In the genomic region with DNA sequence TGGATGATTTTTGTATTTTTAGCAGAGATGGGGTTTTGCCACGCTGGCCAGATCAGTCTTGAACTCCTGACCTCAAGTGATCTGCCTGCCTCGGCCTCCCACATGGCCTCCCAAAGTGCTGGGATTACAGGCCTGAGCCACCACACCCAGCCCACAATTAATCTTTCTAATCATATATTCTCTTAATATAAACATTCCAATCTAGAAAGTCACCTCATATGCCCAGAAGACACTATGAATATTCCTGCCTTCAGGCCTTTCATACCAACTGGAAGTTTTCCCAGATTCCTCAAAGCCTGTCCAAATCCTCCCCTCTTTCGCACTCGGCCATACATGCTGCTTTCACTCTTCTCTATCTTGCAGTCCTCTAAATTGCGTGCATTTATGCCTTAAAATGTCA, we compare ENCODE assay signal across 10 cellular contexts. TPM values are rescaled to one million over a fixed set of nuclear protein-coding genes. Genes with fewer than 3 reads are reported as not detected.
A peak's percentile ranks its signal among the peaks of the same experiment; 100 is the strongest.
DNase-seq lines count a peak whose midpoint lies in the region; ATAC-seq, FAIRE-seq and TF ChIP-seq lines count a peak whose summit lies in the region.
"Had no signal": no experiment of that assay in that cellular context is flagged by ENCODE, and none has a peak within 500 bp of the region (broad histone marks: within the 10 kb centered on the region; RNA-seq: fewer than 3 reads in every experiment).

No MANE protein-coding gene starts in this region.

- no peak for TF ChIP-seq CTCF in bronchial epithelial cell (IDR thresholded peaks at IDR 0.05; ENCODE audit: insufficient read depth, low read length, severe bottlenecking)

- intact Hi-C loops in head of caudate nucleus (cut with DNase I), result no loop called here

- H3K27me3 Mint-ChIP-seq in T-helper 1 cell treated with Interleukin-12 subunit alpha and Interleukin-12 subunit beta and Interleukin-4 antibody, amounts not matched to agents 30 μg/mL and 1 μg/mL, for 36 hours (ENCODE audit: low read depth), result no peaks in the 10 kb centered on the region
- H3K27me3 Mint-ChIP-seq: stimulated activated naive B cell treated with anti-CD40 and anti-IgM and Interleukin-4, amounts not matched to agents 10 μg/mL and 1 μg/mL and 100 μg/mL, for 72 hours had no signal

- DNase-seq in T-helper 1 cell (no peak), bronchial epithelial cell (ENCODE audit: low read depth) (peak; percentile 43), renal cortical epithelial cell (ENCODE audit: low read depth) (peak; percentile 47), head of caudate nucleus (no peak)
- DNase-seq: NCI-H2227 treated with DMSO at 0.1 percent for 48 hours; stimulated activated naive B cell treated with anti-CD40 and anti-IgM and Interleukin-4, amounts not matched to agents 10 μg/mL and 1 μg/mL and 100 μg/mL, for 72 hours had no signal

- no peak overlapping the region for H3K27ac Mint-ChIP-seq in T-helper 1 cell treated with Interleukin-12 subunit alpha and Interleukin-12 subunit beta and Interleukin-4 antibody, amounts not matched to agents 30 μg/mL and 1 μg/mL, for 36 hours
- H3K27ac Mint-ChIP-seq: stimulated activated naive B cell treated with anti-CD40 and anti-IgM and Interleukin-4, amounts not matched to agents 10 μg/mL and 1 μg/mL and 100 μg/mL, for 72 hours had no signal

- H3K36me3 Mint-ChIP-seq in T-helper 1 cell treated with Interleukin-12 subunit alpha and Interleukin-12 subunit beta and Interleukin-4 antibody, amounts not matched to agents 30 μg/mL and 1 μg/mL, for 36 hours (ENCODE audit: low read depth), result peaks cover 7% of the 10 kb centered on the region

- H3K9me3 Mint-ChIP-seq in T-helper 1 cell treated with Interleukin-12 subunit alpha and Interleukin-12 subunit beta and Interleukin-4 antibody, amounts not matched to agents 30 μg/mL and 1 μg/mL, for 36 hours, result no peaks in the 10 kb centered on the region
- H3K9me3 Mint-ChIP-seq: stimulated activated naive B cell treated with anti-CD40 and anti-IgM and Interleukin-4, amounts not matched to agents 10 μg/mL and 1 μg/mL and 100 μg/mL, for 72 hours had no signal

- ATAC-seq in HG03521 (IDR thresholded peaks at IDR 0.05; ENCODE audit: unreplicated experiment), result peak; percentile 7
- ATAC-seq in HG02610 (IDR thresholded peaks at IDR 0.05; ENCODE audit: unreplicated experiment), result no peak
- no peak for ATAC-seq in GM18502 (IDR thresholded peaks at IDR 0.05; ENCODE audit: poor library complexity, unreplicated experiment)

- no peaks in the 10 kb centered on the region for H3K27me3 ChIP-seq in bronchial epithelial cell (ENCODE audit: control insufficient read depth, insufficient read depth, low read length)

- FAIRE-seq in bronchial epithelial cell (lab: Jason Lieb, UNC), result no peak

- no peaks in the 10 kb centered on the region for H3K36me3 ChIP-seq in bronchial epithelial cell (ENCODE audit: control insufficient read depth, insufficient read depth, low read length)

- H3K4me3 ChIP-seq in bronchial epithelial cell (ENCODE audit: low read depth, low read length), result no peak overlapping the region

- peaks cover 19% of the 10 kb centered on the region for H3K4me1 Mint-ChIP-seq in T-helper 1 cell treated with Interleukin-12 subunit alpha and Interleukin-12 subunit beta and Interleukin-4 antibody, amounts not matched to agents 30 μg/mL and 1 μg/mL, for 36 hours (ENCODE audit: low read depth)

- peak overlapping the region; percentile 6 for H3K4me3 Mint-ChIP-seq in T-helper 1 cell treated with Interleukin-12 subunit alpha and Interleukin-12 subunit beta and Interleukin-4 antibody, amounts not matched to agents 30 μg/mL and 1 μg/mL, for 36 hours

RNA-seq across cellular contexts. Expression of a gene that starts 32.6 kb away (rescaled TPM):
- total RNA-seq in bronchial epithelial cell, result 20.3 and 27.9 TPM in 2 replicates
- 26.7 and 51.9 TPM in 2 replicates for total RNA-seq in renal cortical epithelial cell

Comparison
In these comparisons a context has a peak if more than half of its experiments do, and no peak if none do; other contexts are left out.
1. DNase-seq: peak in bronchial epithelial cell (single experiment) and renal cortical epithelial cell (single experiment); none in T-helper 1 cell (0 of 5) and head of caudate nucleus (0 of 42).